Comparison of ENCODE assay signal across 1 cellular context in genomic region chr11:76444384-76445121, GRCh38.
TF ChIP-seq lines count a peak whose summit lies in the region.

Gene EMSY (plus strand): TSS chr11:76445018. CDS start chr11:76446939, 1,921 bp downstream.

TF ChIP-seq in GM12878, 131 proteins besides CTCF, POLR2A, EP300 and RAD21 (continued from another document):
- TF ChIP-seq E2F8 (IDR thresholded peaks at IDR 0.05; ENCODE audit: low read depth, partially characterized antibody) (peak; percentile 62), PML (IDR thresholded peaks at IDR 0.05; ENCODE audit: low read length) (peak; percentile 98), CHD2 (IDR thresholded peaks at IDR 0.05; ENCODE audit: borderline replicate concordance, low read depth, low read length) (peak; percentile 75; the same call in 1 of the 2 replicates), STAT1 (conservative IDR thresholded peaks at IDR 0.05) (peak; percentile 83; the same call in 1 of the 2 replicates), CBFB (IDR thresholded peaks at IDR 0.05; ENCODE audit: low read depth) (peak; percentile 97), SRF (IDR thresholded peaks at IDR 0.05; ENCODE audit: low read depth in 2 of 2, low read length in 2 of 2) (0 out of 4 replicates have a peak, but pooled peaks of 1 of the 2 experiments have one; percentile 38), DPF2 (IDR thresholded peaks at IDR 0.05) (no peak), CREB1 (IDR thresholded peaks at IDR 0.05; ENCODE audit: low read depth) (peak; percentile 94), MLLT1 (IDR thresholded peaks at IDR 0.05) (peak; percentile 75), ZNF687 (IDR thresholded peaks at IDR 0.05) (peak; percentile 56), YBX1 (IDR thresholded peaks at IDR 0.05) (no peak), SKIL (IDR thresholded peaks at IDR 0.05; ENCODE audit: low read depth, poor library complexity, severe bottlenecking) (no peak), TCF3 (IDR thresholded peaks at IDR 0.05; ENCODE audit: borderline replicate concordance, insufficient read depth, low read depth, low read length) (no peak), BACH1 (IDR thresholded peaks at IDR 0.05; ENCODE audit: borderline replicate concordance) (peak; percentile 82; the same call in 1 of the 2 replicates), NBN (IDR thresholded peaks at IDR 0.05) (peak; percentile 85), HDGF (IDR thresholded peaks at IDR 0.05) (peak; percentile 85; the same call in 1 of the 2 replicates), SP1 (IDR thresholded peaks at IDR 0.05; ENCODE audit: low read depth, low read length) (peak; percentile 37), MAX (IDR thresholded peaks at IDR 0.05; ENCODE audit: low read depth, low read length) (peak; percentile 24; the same call in 1 of the 2 replicates), ZBED1 (IDR thresholded peaks at IDR 0.05; ENCODE audit: borderline replicate concordance) (0 out of 2 replicates have a peak, but pooled peaks have one; percentile 42), NR2C1 (IDR thresholded peaks at IDR 0.05) (peak; percentile 41), RB1 (IDR thresholded peaks at IDR 0.05; ENCODE audit: borderline replicate concordance) (peak; percentile 95)
